ENCODE assay signal across 18 cellular contexts in the genomic region with DNA sequence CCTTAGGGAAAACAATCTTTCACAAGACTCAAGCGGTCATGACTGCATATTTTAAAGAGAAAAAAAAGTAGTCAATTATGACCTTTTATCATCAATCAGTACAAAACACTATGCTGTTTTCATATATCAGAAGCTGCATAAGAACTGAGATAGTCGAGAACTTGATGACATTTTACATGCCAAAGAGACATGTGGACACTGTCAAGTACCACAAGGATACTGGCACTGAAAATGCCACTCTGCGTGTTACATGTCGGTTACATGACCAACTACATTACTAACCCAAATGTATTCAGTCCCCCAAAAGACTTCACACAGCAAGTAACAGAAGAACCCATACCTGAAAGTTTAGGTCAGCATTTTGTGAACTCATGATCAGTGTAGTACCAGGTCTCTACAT.
A peak's percentile ranks its signal among the peaks of the same experiment; 100 is the strongest.
DNase-seq lines count a peak whose midpoint lies in the region; ATAC-seq and TF ChIP-seq lines count a peak whose summit lies in the region.
"Had no signal": no experiment of that assay in that cellular context is flagged by ENCODE, and none has a peak within 500 bp of the region (broad histone marks: within the 10 kb centered on the region; RNA-seq: fewer than 3 reads in every experiment).

No MANE protein-coding gene starts in this region.

- H3K9me3 ChIP-seq in SK-N-MC (ENCODE audit: low read depth, low read length) = no peaks in the 10 kb centered on the region
- no peaks in the 10 kb centered on the region for H3K9me3 ChIP-seq in fibroblast of lung (ENCODE audit: control insufficient read depth, insufficient read depth, low read depth, low read length)
- no peaks in the 10 kb centered on the region for H3K9me3 ChIP-seq in left ventricle myocardium inferior (replicated peaks)
- H3K9me3 ChIP-seq: Peyer's patch, SJSA1 had no signal

- H3K4me1 Mint-ChIP-seq in activated naive CD4-positive, alpha-beta T cell treated with anti-CD3 and anti-CD28 coated beads, Interleukin-2, amount 10 ng/mL, durations not matched to agents 7 days and 5 days = no peaks in the 10 kb centered on the region
- H3K4me1 Mint-ChIP-seq: B cell, CD14-positive monocyte had no signal

- no peaks in the 10 kb centered on the region for H3K27me3 Mint-ChIP-seq in activated naive CD4-positive, alpha-beta T cell treated with anti-CD3 and anti-CD28 coated beads, Interleukin-2, amount 10 ng/mL, durations not matched to agents 7 days and 5 days
- H3K27me3 Mint-ChIP-seq: B cell had no signal

- no peaks in the 10 kb centered on the region for H3K79me2 ChIP-seq in fibroblast of lung (ENCODE audit: control insufficient read depth, insufficient read depth, low read length)

- H3K4me3 Mint-ChIP-seq in activated naive CD4-positive, alpha-beta T cell treated with anti-CD3 and anti-CD28 coated beads, Interleukin-2, amount 10 ng/mL, durations not matched to agents 7 days and 5 days = no peak overlapping the region
- H3K4me3 Mint-ChIP-seq: B cell, CD14-positive monocyte, GM23338 had no signal

- H3K4me1 ChIP-seq in fibroblast of lung (ENCODE audit: control insufficient read depth, extremely low read depth, insufficient read depth, low read length) = peaks cover 6% of the 10 kb centered on the region
- peaks cover 22% of the 10 kb centered on the region for H3K4me1 ChIP-seq in left ventricle myocardium inferior
- H3K4me1 ChIP-seq: Peyer's patch, SJSA1 had no signal

- H3K9me3 Mint-ChIP-seq in activated naive CD4-positive, alpha-beta T cell treated with anti-CD3 and anti-CD28 coated beads, Interleukin-2, amount 10 ng/mL, durations not matched to agents 7 days and 5 days = peaks cover 8% of the 10 kb centered on the region
- H3K9me3 Mint-ChIP-seq: GM23338 had no signal

- H3K4me3 ChIP-seq in AG10803 (ENCODE audit: low read length) (no peak overlapping the region), SK-N-MC (no peak overlapping the region), fibroblast of lung (replicated peaks in 1 of 4; ENCODE audit: control extremely low read depth in 1 of 4, insufficient read depth in 1 of 4, low read depth in 3 of 4, low read length in 4 of 4) (no peak overlapping the region), left ventricle myocardium inferior (peak overlapping the region; percentile 14)
- H3K4me3 ChIP-seq: GM23338, Peyer's patch, SJSA1 had no signal

- H2AFZ ChIP-seq in fibroblast of lung (ENCODE audit: low read length) = peak overlapping the region; percentile 41

- H3K9ac ChIP-seq in SK-N-MC (ENCODE audit: insufficient read length) (no peak overlapping the region), fibroblast of lung (ENCODE audit: insufficient read depth, low read length) (no peak overlapping the region)
- H3K9ac ChIP-seq: KMS-11 had no signal

- H3K36me3 Mint-ChIP-seq in activated naive CD4-positive, alpha-beta T cell treated with anti-CD3 and anti-CD28 coated beads, Interleukin-2, amount 10 ng/mL, durations not matched to agents 7 days and 5 days = no peaks in the 10 kb centered on the region
- H3K36me3 Mint-ChIP-seq: CD14-positive monocyte had no signal

- intact Hi-C loops in left ventricle myocardium inferior (cut with micrococcal nuclease) = no loop called here

- no peak overlapping the region for H3K27ac Mint-ChIP-seq in activated naive CD4-positive, alpha-beta T cell treated with anti-CD3 and anti-CD28 coated beads, Interleukin-2, amount 10 ng/mL, durations not matched to agents 7 days and 5 days
- H3K27ac Mint-ChIP-seq: B cell, CD14-positive monocyte had no signal

- H4K20me1 ChIP-seq in fibroblast of lung (ENCODE audit: control insufficient read depth, extremely low read depth, insufficient read depth, low read length) = no peaks in the 10 kb centered on the region

- H3K27ac ChIP-seq in SK-N-MC (peak overlapping the region; percentile 94), fibroblast of lung (ENCODE audit: insufficient read depth, low read length) (peak overlapping the region; percentile 32), left ventricle myocardium inferior (replicated peaks) (peak overlapping the region; percentile 88)
- H3K27ac ChIP-seq: KMS-11, Peyer's patch, SJSA1 had no signal

- no peaks in the 10 kb centered on the region for H3K36me3 ChIP-seq in SK-N-MC (ENCODE audit: insufficient read depth, low read length)
- H3K36me3 ChIP-seq in fibroblast of lung (ENCODE audit: control insufficient read depth, insufficient read depth, low read length) = no peaks in the 10 kb centered on the region
- H3K36me3 ChIP-seq in left ventricle myocardium inferior = no peaks in the 10 kb centered on the region
- H3K36me3 ChIP-seq: Peyer's patch, SJSA1 had no signal

- no peak for ATAC-seq in GM19467 (IDR thresholded peaks at IDR 0.05; ENCODE audit: unreplicated experiment)
- ATAC-seq: GM23338 had no signal

- TF ChIP-seq CTCF in AG10803 (conservative IDR thresholded peaks at IDR 0.05; ENCODE audit: low read length) (no peak), fibroblast of lung (conservative IDR thresholded peaks at IDR 0.05 in 1 of 2, IDR thresholded peaks at IDR 0.05 in 1 of 2; ENCODE audit: low read depth in 1 of 2, low read length in 2 of 2) (no peak), left ventricle myocardium inferior (IDR thresholded peaks at IDR 0.05; ENCODE audit: borderline replicate concordance) (no peak)

- DNase-seq in AG10803 (ENCODE audit: low read depth) (peak; percentile 8), SK-N-MC (ENCODE audit: low read depth, low spot score) (no peak), fibroblast of lung (ENCODE audit: low read depth in 2 of 2) (no peak), left ventricle myocardium inferior (no peak), NCI-H2081 treated with DMSO at 0.1 percent for 48 hours (lab: John Stamatoyannopoulos, UW) (no peak)
- no peak for DNase-seq in central memory CD4-positive, alpha-beta T cell
- no peak for DNase-seq in activated naive CD4-positive, alpha-beta T cell treated with anti-CD3 and anti-CD28 coated beads, Interleukin-2, amount 10 ng/mL, durations not matched to agents 7 days and 5 days
- DNase-seq: GF-D8, NCI-H2081, NCI-H2171 treated with DMSO at 0.1 percent for 48 hours, NCI-H526, Peyer's patch had no signal

- H3K27me3 ChIP-seq in fibroblast of lung (ENCODE audit: control insufficient read depth, insufficient read depth, low read length) = no peaks in the 10 kb centered on the region
- H3K27me3 ChIP-seq in left ventricle myocardium inferior (ENCODE audit: low read depth) = no peaks in the 10 kb centered on the region
- H3K27me3 ChIP-seq: Peyer's patch, SJSA1 had no signal

- peak overlapping the region; percentile 64 for H3K4me2 ChIP-seq in fibroblast of lung (ENCODE audit: extremely low read depth, insufficient read depth, low read length)
- H3K4me2 ChIP-seq: GM23338, KMS-11 had no signal

- CTCF ChIA-PET in activated naive CD4-positive, alpha-beta T cell treated with anti-CD3 and anti-CD28 coated beads, Interleukin-2, amount 10 ng/mL, durations not matched to agents 7 days and 5 days (lab: Charles Lee) = no interaction called here

Comparison
In these comparisons a context has a peak if more than half of its experiments do, and no peak if none do; other contexts are left out.
1. H3K27ac ChIP-seq: peak in every context shown above with its lines; median percentile 94 in SK-N-MC; 88 in left ventricle myocardium inferior; 32 in fibroblast of lung.